2 cellular contexts compared by ENCODE assay signal in genomic region chr16:82056550-82056896, GRCh38.
A peak's percentile ranks its signal among the peaks of the same experiment; 100 is the strongest.
TF ChIP-seq lines count a peak whose summit lies in the region.

No MANE protein-coding gene starts in this region.

TF ChIP-seq in IMR-90, 13 proteins besides CTCF, POLR2A, EP300 and RAD21:
- no peak for TF ChIP-seq MXI1 (IDR thresholded peaks at IDR 0.05; ENCODE audit: borderline replicate concordance, low read depth, low read length)
- TF ChIP-seq MAZ (IDR thresholded peaks at IDR 0.05; ENCODE audit: borderline replicate concordance, low read depth, low read length) = no peak
- no peak for TF ChIP-seq NFE2L2 (IDR thresholded peaks at IDR 0.05; ENCODE audit: low read depth, low read length)
- no peak for TF ChIP-seq USF2 (IDR thresholded peaks at IDR 0.05; ENCODE audit: low read depth, low read length)
- TF ChIP-seq MAFK (IDR thresholded peaks at IDR 0.05; ENCODE audit: low read depth, low read length) = no peak
- no peak for TF ChIP-seq FOS (IDR thresholded peaks at IDR 0.05; ENCODE audit: low read depth, low read length)
- TF ChIP-seq SMC3 (IDR thresholded peaks at IDR 0.05; ENCODE audit: low read depth, low read length) = no peak
- no peak for TF ChIP-seq CEBPB (IDR thresholded peaks at IDR 0.05; ENCODE audit: low read depth, low read length)
- no peak for TF ChIP-seq RCOR1 (IDR thresholded peaks at IDR 0.05; ENCODE audit: insufficient replicate concordance, low read length)
- TF ChIP-seq RFX5 (IDR thresholded peaks at IDR 0.05; ENCODE audit: low read depth, low read length) = no peak
- no peak for TF ChIP-seq BHLHE40 (IDR thresholded peaks at IDR 0.05; ENCODE audit: low read depth, low read length)
- TF ChIP-seq ELK1 (IDR thresholded peaks at IDR 0.05; ENCODE audit: borderline replicate concordance, low read depth, low read length) = no peak
- TF ChIP-seq CHD1 (IDR thresholded peaks at IDR 0.05; ENCODE audit: low read depth, low read length) = no peak

TF ChIP-seq in HepG2, 621 proteins besides CTCF, POLR2A, EP300 and RAD21:
- no peak for TF ChIP-seq ZNF83 (CRISPR knock-in tag; IDR thresholded peaks at IDR 0.05; ENCODE audit: borderline replicate concordance)
- peak; percentile 52; the same call in 1 of the 2 replicates for TF ChIP-seq TCF12 (IDR thresholded peaks at IDR 0.05)
- no peak for TF ChIP-seq TCF12 (CRISPR knock-in tag; IDR thresholded peaks at IDR 0.05)
- TF ChIP-seq ZSCAN20 (CRISPR knock-in tag; IDR thresholded peaks at IDR 0.05; ENCODE audit: borderline replicate concordance) = no peak
- TF ChIP-seq ZNF33B (CRISPR knock-in tag; IDR thresholded peaks at IDR 0.05) = no peak
- TF ChIP-seq ZNF781 (CRISPR knock-in tag; IDR thresholded peaks at IDR 0.05; ENCODE audit: borderline replicate concordance, not compliant biosample characterization) = no peak
- no peak for TF ChIP-seq SOX6 (IDR thresholded peaks at IDR 0.05)
- TF ChIP-seq SOX6 (CRISPR knock-in tag; IDR thresholded peaks at IDR 0.05) = 0 out of 2 replicates have a peak, but pooled peaks have one; percentile 53
- TF ChIP-seq TFDP1 (CRISPR knock-in tag; IDR thresholded peaks at IDR 0.05; ENCODE audit: borderline replicate concordance) = 0 out of 2 replicates have a peak, but pooled peaks have one; percentile 6
- no peak for TF ChIP-seq NFATC3 (CRISPR knock-in tag; IDR thresholded peaks at IDR 0.05)
- TF ChIP-seq TMF1 (CRISPR knock-in tag; IDR thresholded peaks at IDR 0.05; ENCODE audit: low read depth) = no peak
- no peak for TF ChIP-seq NR2F2 (IDR thresholded peaks at IDR 0.05; ENCODE audit: borderline replicate concordance, low read depth)
- no peak for TF ChIP-seq ZC3H4 (CRISPR knock-in tag; IDR thresholded peaks at IDR 0.05; ENCODE audit: borderline replicate concordance)
- 0 out of 2 replicates have a peak, but pooled peaks have one; percentile 6 for TF ChIP-seq ZBTB43 (CRISPR knock-in tag; conservative IDR thresholded peaks at IDR 0.05)
- TF ChIP-seq RAD51 (IDR thresholded peaks at IDR 0.05; ENCODE audit: borderline replicate concordance) = no peak
- no peak for TF ChIP-seq FOXP4 (CRISPR knock-in tag; IDR thresholded peaks at IDR 0.05)
- TF ChIP-seq ZBTB25 (CRISPR knock-in tag; IDR thresholded peaks at IDR 0.05) = peak; percentile 48; the same call in 1 of the 2 replicates
- TF ChIP-seq ZNF800 (CRISPR knock-in tag; IDR thresholded peaks at IDR 0.05) = peak; percentile 33; the same call in 1 of the 2 replicates
- no peak for TF ChIP-seq NR3C1 (CRISPR knock-in tag; IDR thresholded peaks at IDR 0.05)
- TF ChIP-seq ATF1 (CRISPR knock-in tag; IDR thresholded peaks at IDR 0.05) = peak; percentile 10; the same call in 1 of the 2 replicates
- 0 out of 2 replicates have a peak, but pooled peaks have one; percentile 19 for TF ChIP-seq NKX3-1 (CRISPR knock-in tag; IDR thresholded peaks at IDR 0.05)
